In genomic region chr1:119068427-119068826, GRCh38 we compare ENCODE assay signal across 15 cellular contexts.
DNase-seq lines count a peak whose midpoint lies in the region; ATAC-seq and TF ChIP-seq lines count a peak whose summit lies in the region.
"Had no signal": no experiment of that assay in that cellular context is flagged by ENCODE, and none has a peak within 500 bp of the region (broad histone marks: within the 10 kb centered on the region; RNA-seq: fewer than 3 reads in every experiment).

No MANE protein-coding gene starts in this region.

- H3K4me3 ChIP-seq in CD8-positive, alpha-beta T cell (ENCODE audit: low read depth, low read length): no peak overlapping the region
- H3K4me3 ChIP-seq in MG63: no peak overlapping the region
- H3K4me3 ChIP-seq in adipocyte (ENCODE audit: low read length): no peak overlapping the region
- H3K4me3 ChIP-seq: BLaER1 treated with 17β-estradiol and CSF1 and Interleukin-3, amounts not matched to agents 10 nM and 100 nM had no signal

- POLR2A ChIA-PET in CD8-positive, alpha-beta T cell (lab: Charles Lee): no interaction called here

- peaks cover 26% of the 10 kb centered on the region for H3K36me3 Mint-ChIP-seq in CD8-positive, alpha-beta T cell
- H3K36me3 Mint-ChIP-seq in nephron progenitor cell (ENCODE audit: low read depth): peaks cover 10% of the 10 kb centered on the region

- intact Hi-C loops in CD8-positive, alpha-beta T cell (cut with DNase I, micrococcal nuclease): no loop called here

- H3K27ac Mint-ChIP-seq in CD8-positive, alpha-beta T cell: peak overlapping the region; percentile 50
- peak overlapping the region; percentile 43 for H3K27ac Mint-ChIP-seq in nephron progenitor cell

- ATAC-seq in CD8-positive, alpha-beta T cell: no peak
- ATAC-seq in GM18867 (IDR thresholded peaks at IDR 0.05; ENCODE audit: unreplicated experiment) (no peak), GM19467 (IDR thresholded peaks at IDR 0.05; ENCODE audit: unreplicated experiment) (no peak)
- ATAC-seq: PC-3 had no signal

- H3K4me1 Mint-ChIP-seq in CD8-positive, alpha-beta T cell (ENCODE audit: low read depth): peaks cover 3% of the 10 kb centered on the region
- peaks cover 6% of the 10 kb centered on the region for H3K4me1 Mint-ChIP-seq in nephron progenitor cell

- CTCF ChIA-PET in CD8-positive, alpha-beta T cell (lab: Charles Lee): no interaction called here

- H3K27me3 Mint-ChIP-seq in CD8-positive, alpha-beta T cell (ENCODE audit: low read depth): no peaks in the 10 kb centered on the region
- no peaks in the 10 kb centered on the region for H3K27me3 Mint-ChIP-seq in nephron progenitor cell (ENCODE audit: low read depth, poor library complexity)

- no peaks in the 10 kb centered on the region for H3K9me3 ChIP-seq in CD8-positive, alpha-beta T cell (ENCODE audit: low read length)
- H3K9me3 ChIP-seq in MG63: no peaks in the 10 kb centered on the region
- no peaks in the 10 kb centered on the region for H3K9me3 ChIP-seq in adipocyte (ENCODE audit: control insufficient read depth, low read length)

- H3K27me3 ChIP-seq in CD8-positive, alpha-beta T cell (ENCODE audit: insufficient read depth, low read length): no peaks in the 10 kb centered on the region
- H3K27me3 ChIP-seq in MG63 (no peaks in the 10 kb centered on the region), adipocyte (replicated peaks; ENCODE audit: control insufficient read depth, insufficient read depth, low read length) (no peaks in the 10 kb centered on the region)
- H3K27me3 ChIP-seq: BLaER1 treated with 17β-estradiol and CSF1 and Interleukin-3, amounts not matched to agents 10 nM and 100 nM had no signal

- H3K4me1 ChIP-seq in CD8-positive, alpha-beta T cell (ENCODE audit: insufficient read depth, low read length): no peaks in the 10 kb centered on the region
- no peaks in the 10 kb centered on the region for H3K4me1 ChIP-seq in adipocyte (ENCODE audit: control insufficient read depth, insufficient read depth, low read length)
- H3K4me1 ChIP-seq: BLaER1 treated with 17β-estradiol and CSF1 and Interleukin-3, amounts not matched to agents 10 nM and 100 nM had no signal

- no peak overlapping the region for H3K9ac ChIP-seq in adipocyte (ENCODE audit: low read length)
- H3K9ac ChIP-seq: BLaER1 treated with 17β-estradiol and CSF1 and Interleukin-3, amounts not matched to agents 10 nM and 100 nM had no signal

- no peak overlapping the region for H3K27ac ChIP-seq in CD8-positive, alpha-beta T cell (ENCODE audit: low read depth, low read length)
- H3K27ac ChIP-seq: BLaER1 treated with 17β-estradiol and CSF1 and Interleukin-3, amounts not matched to agents 10 nM and 100 nM had no signal

- no peak for TF ChIP-seq CTCF in CD8-positive, alpha-beta T cell (IDR thresholded peaks at IDR 0.05)
- no peak for TF ChIP-seq CTCF in nephron progenitor cell (IDR thresholded peaks at IDR 0.05)

- H3K9me3 Mint-ChIP-seq in CD8-positive, alpha-beta T cell: peaks cover 4% of the 10 kb centered on the region
- no peaks in the 10 kb centered on the region for H3K9me3 Mint-ChIP-seq in nephron progenitor cell

- H3K4me3 Mint-ChIP-seq in CD8-positive, alpha-beta T cell: no peak overlapping the region
- no peak overlapping the region for H3K4me3 Mint-ChIP-seq in nephron progenitor cell

- no peak for DNase-seq in CD8-positive, alpha-beta T cell
- DNase-seq in MG63: peak; percentile 37
- DNase-seq in adipocyte (ENCODE audit: low read depth): peak; percentile 17
- DNase-seq in nephron progenitor cell: no peak
- no peak for DNase-seq in effector CD8-positive, alpha-beta T cell (lab: John Stamatoyannopoulos, UW)
- DNase-seq: DMS53, HCEC 1CT, NCI-H1436, NCI-H2029, NCI-H2171, NCI-H774, PC-3 had no signal

- H3K36me3 ChIP-seq in CD8-positive, alpha-beta T cell (ENCODE audit: insufficient read depth, low read length): no peaks in the 10 kb centered on the region
- H3K36me3 ChIP-seq in MG63: peaks cover 10% of the 10 kb centered on the region
- H3K36me3 ChIP-seq in adipocyte (ENCODE audit: control insufficient read depth, insufficient read depth, low read length, severe bottlenecking): no peaks in the 10 kb centered on the region

Comparison
In these comparisons a context has a peak if more than half of its experiments do, and no peak if none do; other contexts are left out.
1. DNase-seq: peak in MG63 (single experiment) and adipocyte (single experiment); none in CD8-positive, alpha-beta T cell (0 of 7), nephron progenitor cell (single experiment) and effector CD8-positive, alpha-beta T cell (single experiment).